ENCODE assay signal across 11 cellular contexts in genomic region chr12:95678684-95679083, GRCh38.
"Had no signal": no experiment of that assay in that cellular context is flagged by ENCODE, and none has a peak within 500 bp of the region (broad histone marks: within the 10 kb centered on the region; RNA-seq: fewer than 3 reads in every experiment).

No MANE protein-coding gene starts in this region.

- H3K4me3 Mint-ChIP-seq: GM23338, H9, HFFc6 had no signal

- H3K9me3 ChIP-seq: HAP-1 had no signal

- DNase-seq: GM23248, GOT3, H7, H9, HCEC 1CT, HFFc6 had no signal

- H3K4me2 ChIP-seq: GM23338 had no signal

- H3K4me1 Mint-ChIP-seq: GM23338, H9 had no signal

- H2AFZ ChIP-seq: GM23248, GM23338 had no signal

- H3K4me3 ChIP-seq: GM23248, GM23338, HAP-1 had no signal

- H3K36me3 ChIP-seq: HAP-1 had no signal

- H3K27ac Mint-ChIP-seq: GM23338, H9, HFFc6 had no signal

- H3K27ac ChIP-seq: GM23248 had no signal

- FAIRE-seq: H1, H54 had no signal

- ATAC-seq: GM23338, HCT116 had no signal

- H3K9ac ChIP-seq: GM23248 had no signal
